In the genomic region with DNA sequence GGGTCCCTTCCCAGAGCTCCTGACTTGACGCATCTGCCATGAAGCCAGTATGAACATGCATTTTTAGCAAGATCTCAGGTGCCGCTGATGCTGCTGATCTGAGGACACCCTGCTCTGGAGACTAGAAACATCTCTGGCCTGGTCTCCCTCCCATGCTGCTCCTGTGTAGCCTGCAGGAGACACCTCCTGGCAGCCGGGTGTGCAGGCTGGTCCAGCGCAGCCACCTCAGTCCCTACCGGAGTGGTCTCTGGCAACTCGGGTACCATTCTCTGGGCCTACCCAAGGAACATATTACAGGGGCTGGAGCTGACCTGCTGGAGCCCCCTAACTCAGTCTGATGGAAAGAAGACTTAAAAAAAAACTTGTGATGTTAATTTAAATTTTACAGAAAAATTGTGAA, we compare ENCODE assay signal across 31 cellular contexts. TPM values are rescaled to one million over a fixed set of nuclear protein-coding genes. Genes with fewer than 3 reads are reported as not detected.
"Had no signal": no experiment of that assay in that cellular context is flagged by ENCODE, and none has a peak within 500 bp of the region (broad histone marks: within the 10 kb centered on the region; RNA-seq: fewer than 3 reads in every experiment).

No MANE protein-coding gene starts in this region.

- H3K4me3 ChIP-seq: adrenal gland, ascending aorta, breast epithelium, cardiac muscle cell, esophagus squamous epithelium had no signal

- H3K4me1 ChIP-seq: adrenal gland, ascending aorta, breast epithelium, esophagus squamous epithelium had no signal

- H3K27me3 ChIP-seq: adrenal gland, ascending aorta, cardiac muscle cell had no signal

- H3K9me3 ChIP-seq: adrenal gland, ascending aorta, esophagus squamous epithelium had no signal

- H3K27ac ChIP-seq: adrenal gland, ascending aorta, breast epithelium, cardiac muscle cell, epithelial cell of prostate, esophagus squamous epithelium, VCaP had no signal

- DNase-seq: activated CD4-positive, alpha-beta memory T cell treated with anti-CD3 and anti-CD28 coated beads, Interleukin-2, amount 10 ng/mL, durations not matched to agents 7 days and 5 days; activated CD4-positive, alpha-beta T cell treated with anti-CD3 and anti-CD28 coated beads for 1 hour; activated CD4-positive, alpha-beta T cell treated with anti-CD3 and anti-CD28 coated beads for 4 hours; activated CD4-positive, alpha-beta T cell treated with anti-CD3 and anti-CD28 coated beads, Interleukin-2, amount 10 ng/mL, durations not matched to agents 7 days and 5 days; activated CD4-positive, alpha-beta T cell treated with anti-CD3 and anti-CD28 coated beads, Interleukin-2, amount 50 U/mL, for 4 hours; activated CD8-positive, alpha-beta memory T cell treated with anti-CD3 and anti-CD28 coated beads, Interleukin-2, amount 50 U/mL, for 48 hours; activated effector memory CD4-positive, alpha-beta T cell treated with Interleukin-2 at 50 U/mL for 16 hours; activated gamma-delta T cell treated with Interleukin-2 at 50 U/mL for 16 hours; activated naive CD4-positive, alpha-beta T cell treated with Interleukin-2 at 50 U/mL for 16 hours; activated naive CD8-positive, alpha-beta T cell treated with anti-CD3 and anti-CD28 coated beads for 36 hours; activated naive CD8-positive, alpha-beta T cell treated with anti-CD3 and anti-CD28 coated beads, Interleukin-2, amount 50 U/mL, for 24 hours; activated T-cell treated with anti-CD3 and anti-CD28 coated beads for 4 hours; activated T-cell treated with anti-CD3 and anti-CD28 coated beads, Interleukin-2, amount 50 U/mL, for 24 hours; adrenal gland; cortex of kidney; dermis blood vessel endothelial cell; effector CD8-positive, alpha-beta T cell; esophagus squamous epithelium; foreskin melanocyte; T-helper 2 cell had no signal

- ATAC-seq: activated naive CD8-positive, alpha-beta T cell treated with anti-CD3 and anti-CD28 coated beads, Interleukin-2, amount 50 U/mL, for 24 hours; activated T-helper 17 cell treated with anti-CD3 and anti-CD28 coated beads, Interleukin-2, amount 50 U/mL, for 72 hours; WTC11 had no signal

- H3K36me3 ChIP-seq: adrenal gland, ascending aorta, breast epithelium, cardiac muscle cell, esophagus squamous epithelium had no signal

RNA-seq across cellular contexts. Expression of a gene that starts 20.1 kb away (rescaled TPM):
- total RNA-seq: activated CD4-positive, alpha-beta memory T cell treated with anti-CD3 and anti-CD28 coated beads, Interleukin-2, amount 10 ng/mL, durations not matched to agents 7 days and 5 days; activated CD4-positive, alpha-beta T cell treated with anti-CD3 and anti-CD28 coated beads, Interleukin-2, amount 10 ng/mL, durations not matched to agents 7 days and 5 days; activated naive CD8-positive, alpha-beta T cell treated with anti-CD3 and anti-CD28 coated beads for 36 hours; activated T-helper 17 cell treated with anti-CD3 and anti-CD28 coated beads, Interleukin-2, amount 50 U/mL, for 72 hours; ascending aorta; endothelial cell of umbilical vein; fibroblast of lung; fibroblast of villous mesenchyme; T-helper 1 cell treated with Interleukin-12 subunit alpha and Interleukin-12 subunit beta and Interleukin-4 antibody, amounts not matched to agents 30 ng/mL and 1 ng/mL, for 36 hours had no signal
